1 cellular context compared by ENCODE assay signal in genomic region chr12:120292661-120293531, GRCh38.
TF ChIP-seq lines count a peak whose summit lies in the region.

Gene RNU4-1 (minus strand): TSS chr12:120293237.

TF ChIP-seq in HepG2, 621 proteins besides CTCF, POLR2A, EP300 and RAD21 (continued from another document and continues in another):
- TF ChIP-seq KIAA2018 (CRISPR knock-in tag; IDR thresholded peaks at IDR 0.05; ENCODE audit: borderline replicate concordance), result no peak
- TF ChIP-seq ZNF234 (CRISPR knock-in tag; conservative IDR thresholded peaks at IDR 0.05), result no peak
- peak; percentile 81; the same call in 1 of the 2 replicates for TF ChIP-seq SATB2 (CRISPR knock-in tag; IDR thresholded peaks at IDR 0.05)
- no peak for TF ChIP-seq NR2F1 (CRISPR knock-in tag; IDR thresholded peaks at IDR 0.05)
- peak; percentile 41; the same call in 1 of the 2 replicates for TF ChIP-seq PATZ1 (CRISPR knock-in tag; IDR thresholded peaks at IDR 0.05)
- TF ChIP-seq ZNF235 (CRISPR knock-in tag; IDR thresholded peaks at IDR 0.05; ENCODE audit: borderline replicate concordance), result no peak
- no peak; the same call in 1 of the 2 replicates for TF ChIP-seq THAP7 (CRISPR knock-in tag; IDR thresholded peaks at IDR 0.05)
- no peak for TF ChIP-seq THAP8 (CRISPR knock-in tag; IDR thresholded peaks at IDR 0.05; ENCODE audit: borderline replicate concordance)
- TF ChIP-seq GATAD1 (CRISPR knock-in tag; IDR thresholded peaks at IDR 0.05), result peak; percentile 30; the same call in 1 of the 2 replicates
- TF ChIP-seq NFE2L2 (IDR thresholded peaks at IDR 0.05; ENCODE audit: low read length), result no peak
- peak; percentile 100 for TF ChIP-seq SNAPC4 (CRISPR knock-in tag; IDR thresholded peaks at IDR 0.05)
- TF ChIP-seq IKZF1 (IDR thresholded peaks at IDR 0.05), result no peak
- TF ChIP-seq ARNTL (CRISPR knock-in tag; IDR thresholded peaks at IDR 0.05), result no peak
- 0 out of 2 replicates have a peak, but pooled peaks have one; percentile 24 for TF ChIP-seq NFAT5 (CRISPR knock-in tag; IDR thresholded peaks at IDR 0.05)
- peak; percentile 78 for TF ChIP-seq DBP (CRISPR knock-in tag; IDR thresholded peaks at IDR 0.05; ENCODE audit: not compliant biosample characterization)
- no peak for TF ChIP-seq ZFP36 (IDR thresholded peaks at IDR 0.05; ENCODE audit: borderline replicate concordance, low read depth, low read length, partially characterized antibody)
- TF ChIP-seq TERF1 (CRISPR knock-in tag; IDR thresholded peaks at IDR 0.05), result no peak
- TF ChIP-seq RAD51 (IDR thresholded peaks at IDR 0.05; ENCODE audit: borderline replicate concordance), result no peak
